Comparison of ENCODE assay signal across 1 cellular context in the genomic region with DNA sequence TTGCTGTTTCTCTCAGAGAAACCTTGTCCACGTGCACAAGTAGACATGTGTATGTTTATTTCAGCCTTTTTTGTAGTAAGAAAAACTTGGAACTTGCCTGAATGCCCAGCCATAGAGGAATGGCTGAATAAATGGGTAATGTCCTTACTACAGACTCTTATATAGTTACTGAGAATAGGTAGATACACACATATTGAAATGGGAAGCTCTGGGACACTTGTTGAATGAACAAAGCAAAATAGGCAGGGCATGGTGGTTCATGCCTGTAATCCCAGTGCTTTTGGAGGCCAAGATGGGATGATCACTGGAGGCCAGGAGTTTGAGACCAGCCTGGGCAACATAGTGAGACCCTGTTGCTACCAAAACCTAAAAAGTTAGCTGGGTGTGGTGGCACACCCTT.
TF ChIP-seq lines count a peak whose summit lies in the region.

No MANE protein-coding gene starts in this region.

TF ChIP-seq in HCT116, 20 proteins besides CTCF, POLR2A, EP300 and RAD21:
- TF ChIP-seq, protein P1, sequence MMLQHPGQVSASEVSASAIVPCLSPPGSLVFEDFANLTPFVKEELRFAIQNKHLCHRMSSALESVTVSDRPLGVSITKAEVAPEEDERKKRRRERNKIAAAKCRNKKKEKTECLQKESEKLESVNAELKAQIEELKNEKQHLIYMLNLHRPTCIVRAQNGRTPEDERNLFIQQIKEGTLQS (IDR thresholded peaks at IDR 0.05), result no peak
- no peak for TF ChIP-seq EZH2phosphoT487 (IDR thresholded peaks at IDR 0.05; ENCODE audit: borderline replicate concordance)
